1 cellular context compared by ENCODE assay signal in the genomic region with DNA sequence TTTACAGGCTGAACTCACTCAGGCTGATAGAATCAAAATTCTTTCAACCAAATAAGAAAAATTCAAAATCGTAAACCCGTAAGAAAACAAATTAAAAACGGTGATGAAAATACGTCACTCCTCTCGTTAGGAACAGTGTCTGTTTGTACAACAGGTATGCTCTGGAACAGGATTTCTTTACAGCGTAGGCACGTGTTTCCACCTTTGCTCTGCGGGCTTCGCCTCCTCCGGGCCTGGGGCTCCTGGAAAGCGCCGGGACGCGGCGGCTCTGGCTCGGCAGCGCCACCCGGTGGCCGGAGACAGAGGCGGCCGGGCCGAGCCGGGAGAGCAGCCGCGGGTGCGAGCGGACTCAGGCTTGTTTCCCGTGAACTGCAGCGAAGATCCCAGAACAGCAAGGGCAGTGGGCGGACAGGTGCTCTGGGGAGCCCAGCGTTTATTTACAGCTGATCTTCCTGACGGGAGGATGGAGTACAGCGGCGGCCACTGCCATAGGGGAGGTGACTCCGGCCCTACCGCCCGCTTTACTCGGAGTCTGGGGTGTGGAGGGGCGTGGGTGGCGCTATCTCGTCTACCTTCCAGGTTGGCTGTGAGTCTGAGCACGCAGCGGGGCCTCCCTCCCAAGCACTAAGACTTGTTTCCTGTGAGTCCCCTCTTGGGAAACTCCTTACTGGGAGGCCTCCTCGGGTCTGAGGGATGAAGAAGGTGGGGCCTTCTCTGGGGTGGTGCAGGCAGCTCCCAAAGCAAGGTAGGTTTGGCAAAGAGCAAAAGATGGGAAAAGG.
TF ChIP-seq lines count a peak whose summit lies in the region.

No MANE protein-coding gene starts in this region.

TF ChIP-seq in HepG2, 621 proteins besides CTCF, POLR2A, EP300 and RAD21 (continued from another document and continues in another):
- TF ChIP-seq, protein P1, sequence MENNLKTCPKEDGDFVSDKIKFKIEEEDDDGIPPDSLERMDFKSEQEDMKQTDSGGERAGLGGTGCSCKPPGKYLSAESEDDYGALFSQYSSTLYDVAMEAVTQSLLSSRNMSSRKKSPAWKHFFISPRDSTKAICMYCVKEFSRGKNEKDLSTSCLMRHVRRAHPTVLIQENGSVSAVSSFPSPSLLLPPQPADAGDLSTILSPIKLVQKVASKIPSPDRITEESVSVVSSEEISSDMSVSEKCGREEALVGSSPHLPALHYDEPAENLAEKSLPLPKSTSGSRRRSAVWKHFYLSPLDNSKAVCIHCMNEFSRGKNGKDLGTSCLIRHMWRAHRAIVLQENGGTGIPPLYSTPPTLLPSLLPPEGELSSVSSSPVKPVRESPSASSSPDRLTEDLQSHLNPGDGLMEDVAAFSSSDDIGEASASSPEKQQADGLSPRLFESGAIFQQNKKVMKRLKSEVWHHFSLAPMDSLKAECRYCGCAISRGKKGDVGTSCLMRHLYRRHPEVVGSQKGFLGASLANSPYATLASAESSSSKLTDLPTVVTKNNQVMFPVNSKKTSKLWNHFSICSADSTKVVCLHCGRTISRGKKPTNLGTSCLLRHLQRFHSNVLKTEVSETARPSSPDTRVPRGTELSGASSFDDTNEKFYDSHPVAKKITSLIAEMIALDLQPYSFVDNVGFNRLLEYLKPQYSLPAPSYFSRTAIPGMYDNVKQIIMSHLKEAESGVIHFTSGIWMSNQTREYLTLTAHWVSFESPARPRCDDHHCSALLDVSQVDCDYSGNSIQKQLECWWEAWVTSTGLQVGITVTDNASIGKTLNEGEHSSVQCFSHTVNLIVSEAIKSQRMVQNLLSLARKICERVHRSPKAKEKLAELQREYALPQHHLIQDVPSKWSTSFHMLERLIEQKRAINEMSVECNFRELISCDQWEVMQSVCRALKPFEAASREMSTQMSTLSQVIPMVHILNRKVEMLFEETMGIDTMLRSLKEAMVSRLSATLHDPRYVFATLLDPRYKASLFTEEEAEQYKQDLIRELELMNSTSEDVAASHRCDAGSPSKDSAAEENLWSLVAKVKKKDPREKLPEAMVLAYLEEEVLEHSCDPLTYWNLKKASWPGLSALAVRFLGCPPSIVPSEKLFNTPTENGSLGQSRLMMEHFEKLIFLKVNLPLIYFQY (CRISPR knock-in tag; IDR thresholded peaks at IDR 0.05; ENCODE audit: borderline replicate concordance) = peak; percentile 84
- TF ChIP-seq, protein P2, sequence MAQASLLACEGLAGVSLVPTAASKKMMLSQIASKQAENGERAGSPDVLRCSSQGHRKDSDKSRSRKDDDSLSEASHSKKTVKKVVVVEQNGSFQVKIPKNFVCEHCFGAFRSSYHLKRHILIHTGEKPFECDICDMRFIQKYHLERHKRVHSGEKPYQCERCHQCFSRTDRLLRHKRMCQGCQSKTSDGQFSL (CRISPR knock-in tag; IDR thresholded peaks at IDR 0.05) = peak; percentile 18; the same call in 1 of the 2 replicates
- TF ChIP-seq HDAC1 (CRISPR knock-in tag; IDR thresholded peaks at IDR 0.05) (no peak), ISX (CRISPR knock-in tag; conservative IDR thresholded peaks at IDR 0.05) (0 out of 2 replicates have a peak, but pooled peaks have one; percentile 63), ZNF124 (CRISPR knock-in tag; IDR thresholded peaks at IDR 0.05) (0 out of 2 replicates have a peak, but pooled peaks have one; percentile 50), TP53 (CRISPR knock-in tag; conservative IDR thresholded peaks at IDR 0.05) (no peak), ZMYM4 (CRISPR knock-in tag; IDR thresholded peaks at IDR 0.05) (peak; percentile 43; the same call in 1 of the 2 replicates), MATR3 (CRISPR knock-in tag; IDR thresholded peaks at IDR 0.05) (no peak), CREB1 (IDR thresholded peaks at IDR 0.05) (peak; percentile 67; the same call in 1 of the 2 replicates), CREB1 (CRISPR knock-in tag; IDR thresholded peaks at IDR 0.05) (no peak), SETDB1 (CRISPR knock-in tag; IDR thresholded peaks at IDR 0.05; ENCODE audit: borderline replicate concordance) (no peak), SMC3 (IDR thresholded peaks at IDR 0.05; ENCODE audit: low read length) (peak; percentile 65; the same call in 1 of the 2 replicates), ZMYM3 (CRISPR knock-in tag; IDR thresholded peaks at IDR 0.05) (no peak; the same call in 1 of the 2 replicates), ZMAT3 (CRISPR knock-in tag; conservative IDR thresholded peaks at IDR 0.05) (no peak), ZNF557 (CRISPR knock-in tag; IDR thresholded peaks at IDR 0.05) (peak; percentile 93), NRL (CRISPR knock-in tag; IDR thresholded peaks at IDR 0.05; ENCODE audit: borderline replicate concordance) (peak; percentile 41; the same call in 1 of the 2 replicates), ZNF343 (CRISPR knock-in tag; IDR thresholded peaks at IDR 0.05) (no peak), ZNF143 (CRISPR knock-in tag; IDR thresholded peaks at IDR 0.05) (no peak), NFKBIZ (CRISPR knock-in tag; IDR thresholded peaks at IDR 0.05) (0 out of 2 replicates have a peak, but pooled peaks have one; percentile 41), PHF21A (CRISPR knock-in tag; IDR thresholded peaks at IDR 0.05) (peak; percentile 62), ZNF564 (CRISPR knock-in tag; IDR thresholded peaks at IDR 0.05) (peak; percentile 69; the same call in 1 of the 2 replicates), MIXL1 (CRISPR knock-in tag; IDR thresholded peaks at IDR 0.05) (peak; percentile 72; the same call in 1 of the 2 replicates), KLF16 (CRISPR knock-in tag; IDR thresholded peaks at IDR 0.05) (no peak), SIN3A (IDR thresholded peaks at IDR 0.05; ENCODE audit: borderline replicate concordance, low read depth, low read length) (no peak), XRCC5 (optimal IDR thresholded peaks at IDR 0.05; ENCODE audit: low read length) (peak; percentile 89)
- TF ChIP-seq, protein P3, sequence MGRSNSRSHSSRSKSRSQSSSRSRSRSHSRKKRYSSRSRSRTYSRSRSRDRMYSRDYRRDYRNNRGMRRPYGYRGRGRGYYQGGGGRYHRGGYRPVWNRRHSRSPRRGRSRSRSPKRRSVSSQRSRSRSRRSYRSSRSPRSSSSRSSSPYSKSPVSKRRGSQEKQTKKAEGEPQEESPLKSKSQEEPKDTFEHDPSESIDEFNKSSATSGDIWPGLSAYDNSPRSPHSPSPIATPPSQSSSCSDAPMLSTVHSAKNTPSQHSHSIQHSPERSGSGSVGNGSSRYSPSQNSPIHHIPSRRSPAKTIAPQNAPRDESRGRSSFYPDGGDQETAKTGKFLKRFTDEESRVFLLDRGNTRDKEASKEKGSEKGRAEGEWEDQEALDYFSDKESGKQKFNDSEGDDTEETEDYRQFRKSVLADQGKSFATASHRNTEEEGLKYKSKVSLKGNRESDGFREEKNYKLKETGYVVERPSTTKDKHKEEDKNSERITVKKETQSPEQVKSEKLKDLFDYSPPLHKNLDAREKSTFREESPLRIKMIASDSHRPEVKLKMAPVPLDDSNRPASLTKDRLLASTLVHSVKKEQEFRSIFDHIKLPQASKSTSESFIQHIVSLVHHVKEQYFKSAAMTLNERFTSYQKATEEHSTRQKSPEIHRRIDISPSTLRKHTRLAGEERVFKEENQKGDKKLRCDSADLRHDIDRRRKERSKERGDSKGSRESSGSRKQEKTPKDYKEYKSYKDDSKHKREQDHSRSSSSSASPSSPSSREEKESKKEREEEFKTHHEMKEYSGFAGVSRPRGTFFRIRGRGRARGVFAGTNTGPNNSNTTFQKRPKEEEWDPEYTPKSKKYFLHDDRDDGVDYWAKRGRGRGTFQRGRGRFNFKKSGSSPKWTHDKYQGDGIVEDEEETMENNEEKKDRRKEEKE (IDR thresholded peaks at IDR 0.05) = no peak
- TF ChIP-seq, protein P4, sequence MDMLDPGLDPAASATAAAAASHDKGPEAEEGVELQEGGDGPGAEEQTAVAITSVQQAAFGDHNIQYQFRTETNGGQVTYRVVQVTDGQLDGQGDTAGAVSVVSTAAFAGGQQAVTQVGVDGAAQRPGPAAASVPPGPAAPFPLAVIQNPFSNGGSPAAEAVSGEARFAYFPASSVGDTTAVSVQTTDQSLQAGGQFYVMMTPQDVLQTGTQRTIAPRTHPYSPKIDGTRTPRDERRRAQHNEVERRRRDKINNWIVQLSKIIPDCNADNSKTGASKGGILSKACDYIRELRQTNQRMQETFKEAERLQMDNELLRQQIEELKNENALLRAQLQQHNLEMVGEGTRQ (IDR thresholded peaks at IDR 0.05; ENCODE audit: low read depth, low read length) = no peak
- TF ChIP-seq, protein P4 (CRISPR knock-in tag; IDR thresholded peaks at IDR 0.05; ENCODE audit: borderline replicate concordance) = no peak
- TF ChIP-seq, protein P5, sequence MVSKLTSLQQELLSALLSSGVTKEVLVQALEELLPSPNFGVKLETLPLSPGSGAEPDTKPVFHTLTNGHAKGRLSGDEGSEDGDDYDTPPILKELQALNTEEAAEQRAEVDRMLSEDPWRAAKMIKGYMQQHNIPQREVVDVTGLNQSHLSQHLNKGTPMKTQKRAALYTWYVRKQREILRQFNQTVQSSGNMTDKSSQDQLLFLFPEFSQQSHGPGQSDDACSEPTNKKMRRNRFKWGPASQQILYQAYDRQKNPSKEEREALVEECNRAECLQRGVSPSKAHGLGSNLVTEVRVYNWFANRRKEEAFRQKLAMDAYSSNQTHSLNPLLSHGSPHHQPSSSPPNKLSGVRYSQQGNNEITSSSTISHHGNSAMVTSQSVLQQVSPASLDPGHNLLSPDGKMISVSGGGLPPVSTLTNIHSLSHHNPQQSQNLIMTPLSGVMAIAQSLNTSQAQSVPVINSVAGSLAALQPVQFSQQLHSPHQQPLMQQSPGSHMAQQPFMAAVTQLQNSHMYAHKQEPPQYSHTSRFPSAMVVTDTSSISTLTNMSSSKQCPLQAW (CRISPR knock-in tag; IDR thresholded peaks at IDR 0.05) = peak; percentile 64
- TF ChIP-seq, protein P6, sequence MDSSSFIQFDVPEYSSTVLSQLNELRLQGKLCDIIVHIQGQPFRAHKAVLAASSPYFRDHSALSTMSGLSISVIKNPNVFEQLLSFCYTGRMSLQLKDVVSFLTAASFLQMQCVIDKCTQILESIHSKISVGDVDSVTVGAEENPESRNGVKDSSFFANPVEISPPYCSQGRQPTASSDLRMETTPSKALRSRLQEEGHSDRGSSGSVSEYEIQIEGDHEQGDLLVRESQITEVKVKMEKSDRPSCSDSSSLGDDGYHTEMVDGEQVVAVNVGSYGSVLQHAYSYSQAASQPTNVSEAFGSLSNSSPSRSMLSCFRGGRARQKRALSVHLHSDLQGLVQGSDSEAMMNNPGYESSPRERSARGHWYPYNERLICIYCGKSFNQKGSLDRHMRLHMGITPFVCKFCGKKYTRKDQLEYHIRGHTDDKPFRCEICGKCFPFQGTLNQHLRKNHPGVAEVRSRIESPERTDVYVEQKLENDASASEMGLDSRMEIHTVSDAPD (CRISPR knock-in tag; IDR thresholded peaks at IDR 0.05) = peak; percentile 64; the same call in 1 of the 2 replicates
- TF ChIP-seq, protein P7, sequence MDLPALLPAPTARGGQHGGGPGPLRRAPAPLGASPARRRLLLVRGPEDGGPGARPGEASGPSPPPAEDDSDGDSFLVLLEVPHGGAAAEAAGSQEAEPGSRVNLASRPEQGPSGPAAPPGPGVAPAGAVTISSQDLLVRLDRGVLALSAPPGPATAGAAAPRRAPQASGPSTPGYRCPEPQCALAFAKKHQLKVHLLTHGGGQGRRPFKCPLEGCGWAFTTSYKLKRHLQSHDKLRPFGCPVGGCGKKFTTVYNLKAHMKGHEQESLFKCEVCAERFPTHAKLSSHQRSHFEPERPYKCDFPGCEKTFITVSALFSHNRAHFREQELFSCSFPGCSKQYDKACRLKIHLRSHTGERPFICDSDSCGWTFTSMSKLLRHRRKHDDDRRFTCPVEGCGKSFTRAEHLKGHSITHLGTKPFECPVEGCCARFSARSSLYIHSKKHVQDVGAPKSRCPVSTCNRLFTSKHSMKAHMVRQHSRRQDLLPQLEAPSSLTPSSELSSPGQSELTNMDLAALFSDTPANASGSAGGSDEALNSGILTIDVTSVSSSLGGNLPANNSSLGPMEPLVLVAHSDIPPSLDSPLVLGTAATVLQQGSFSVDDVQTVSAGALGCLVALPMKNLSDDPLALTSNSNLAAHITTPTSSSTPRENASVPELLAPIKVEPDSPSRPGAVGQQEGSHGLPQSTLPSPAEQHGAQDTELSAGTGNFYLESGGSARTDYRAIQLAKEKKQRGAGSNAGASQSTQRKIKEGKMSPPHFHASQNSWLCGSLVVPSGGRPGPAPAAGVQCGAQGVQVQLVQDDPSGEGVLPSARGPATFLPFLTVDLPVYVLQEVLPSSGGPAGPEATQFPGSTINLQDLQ (CRISPR knock-in tag; IDR thresholded peaks at IDR 0.05) = no peak
- TF ChIP-seq, protein P8, sequence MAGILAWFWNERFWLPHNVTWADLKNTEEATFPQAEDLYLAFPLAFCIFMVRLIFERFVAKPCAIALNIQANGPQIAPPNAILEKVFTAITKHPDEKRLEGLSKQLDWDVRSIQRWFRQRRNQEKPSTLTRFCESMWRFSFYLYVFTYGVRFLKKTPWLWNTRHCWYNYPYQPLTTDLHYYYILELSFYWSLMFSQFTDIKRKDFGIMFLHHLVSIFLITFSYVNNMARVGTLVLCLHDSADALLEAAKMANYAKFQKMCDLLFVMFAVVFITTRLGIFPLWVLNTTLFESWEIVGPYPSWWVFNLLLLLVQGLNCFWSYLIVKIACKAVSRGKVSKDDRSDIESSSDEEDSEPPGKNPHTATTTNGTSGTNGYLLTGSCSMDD (CRISPR knock-in tag; IDR thresholded peaks at IDR 0.05) = 0 out of 2 replicates have a peak, but pooled peaks have one; percentile 36
- TF ChIP-seq, protein P9, sequence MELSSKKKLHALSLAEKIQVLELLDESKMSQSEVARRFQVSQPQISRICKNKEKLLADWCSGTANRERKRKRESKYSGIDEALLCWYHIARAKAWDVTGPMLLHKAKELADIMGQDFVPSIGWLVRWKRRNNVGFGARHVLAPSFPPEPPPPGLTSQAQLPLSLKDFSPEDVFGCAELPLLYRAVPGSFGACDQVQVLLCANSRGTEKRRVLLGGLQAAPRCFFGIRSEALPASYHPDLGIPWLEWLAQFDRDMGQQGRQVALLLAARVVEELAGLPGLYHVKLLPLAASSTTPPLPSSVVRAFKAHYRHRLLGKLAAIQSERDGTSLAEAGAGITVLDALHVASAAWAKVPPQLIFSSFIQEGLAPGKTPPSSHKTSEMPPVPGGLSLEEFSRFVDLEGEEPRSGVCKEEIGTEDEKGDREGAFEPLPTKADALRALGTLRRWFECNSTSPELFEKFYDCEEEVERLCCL (CRISPR knock-in tag; IDR thresholded peaks at IDR 0.05; ENCODE audit: borderline replicate concordance) = no peak
- TF ChIP-seq, protein P10, sequence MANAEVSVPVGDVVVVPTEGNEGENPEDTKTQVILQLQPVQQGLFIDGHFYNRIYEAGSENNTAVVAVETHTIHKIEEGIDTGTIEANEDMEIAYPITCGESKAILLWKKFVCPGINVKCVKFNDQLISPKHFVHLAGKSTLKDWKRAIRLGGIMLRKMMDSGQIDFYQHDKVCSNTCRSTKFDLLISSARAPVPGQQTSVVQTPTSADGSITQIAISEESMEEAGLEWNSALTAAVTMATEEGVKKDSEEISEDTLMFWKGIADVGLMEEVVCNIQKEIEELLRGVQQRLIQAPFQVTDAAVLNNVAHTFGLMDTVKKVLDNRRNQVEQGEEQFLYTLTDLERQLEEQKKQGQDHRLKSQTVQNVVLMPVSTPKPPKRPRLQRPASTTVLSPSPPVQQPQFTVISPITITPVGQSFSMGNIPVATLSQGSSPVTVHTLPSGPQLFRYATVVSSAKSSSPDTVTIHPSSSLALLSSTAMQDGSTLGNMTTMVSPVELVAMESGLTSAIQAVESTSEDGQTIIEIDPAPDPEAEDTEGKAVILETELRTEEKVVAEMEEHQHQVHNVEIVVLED (CRISPR knock-in tag; IDR thresholded peaks at IDR 0.05; ENCODE audit: borderline replicate concordance) = 0 out of 2 replicates have a peak, but pooled peaks have one; percentile 24
